Comparison of ENCODE assay signal across 8 cellular contexts in the genomic region with DNA sequence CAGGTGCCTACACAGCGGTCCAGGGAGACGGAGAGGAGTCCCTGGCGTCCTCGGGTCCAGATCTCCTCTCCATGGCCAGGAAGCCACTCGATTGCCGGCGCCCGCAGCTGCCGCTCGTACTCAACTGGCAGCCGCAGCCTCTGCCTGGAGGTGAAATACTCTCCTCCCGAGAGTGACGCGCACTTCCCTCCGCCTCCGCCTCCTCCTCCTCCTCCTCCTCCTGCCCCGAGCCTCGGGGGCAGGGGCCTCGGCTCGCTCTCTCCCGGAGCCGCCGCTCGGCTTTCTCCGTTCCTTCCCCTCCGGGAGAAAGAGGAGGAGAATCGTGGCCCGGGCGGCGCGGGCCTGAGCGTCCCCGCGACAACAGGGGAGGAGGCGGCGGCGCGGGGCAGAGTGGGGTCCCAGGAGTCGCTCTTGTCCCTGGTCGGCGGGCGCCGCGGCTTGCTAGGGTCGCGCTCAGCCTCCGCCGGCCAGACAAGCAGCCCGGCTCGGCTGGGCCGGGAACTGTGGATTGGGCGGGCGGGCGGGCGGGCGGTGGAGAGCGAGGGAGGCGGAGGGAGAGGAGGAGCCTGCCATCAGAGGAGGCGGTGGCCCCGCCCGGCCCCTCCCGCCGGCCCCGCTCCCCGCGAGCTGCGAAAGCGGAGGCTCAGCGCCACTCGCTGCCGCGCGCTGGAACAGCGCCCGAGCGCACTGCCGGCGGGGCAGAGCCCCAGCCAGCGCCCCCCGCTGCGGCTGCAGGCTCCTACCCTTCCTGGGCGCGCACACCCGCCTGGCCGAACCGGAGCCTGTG. TPM values are rescaled to one million over a fixed set of nuclear protein-coding genes. Genes with fewer than 3 reads are reported as not detected.
DNase-seq lines count a peak whose midpoint lies in the region; ATAC-seq, FAIRE-seq and TF ChIP-seq lines count a peak whose summit lies in the region.

TSS of gene CEMIP2 (minus strand) at position 126 of the 787 bp plus-strand sequence. CDS start 18,140 bp downstream, outside the sequence.

- TF ChIP-seq CTCF in AG09319 (IDR thresholded peaks at IDR 0.05; ENCODE audit: low read depth, low read length): peak; percentile 31
- peak; percentile 64 for TF ChIP-seq CTCF in kidney (IDR thresholded peaks at IDR 0.05; ENCODE audit: borderline replicate concordance, extremely low read depth, insufficient read depth)

- DNase-seq in AG09319 (ENCODE audit: extremely low read depth, low read depth) (peak; percentile 78), NCI-H2227 treated with DMSO at 0.1 percent for 48 hours (lab: John Stamatoyannopoulos, UW) (peak; percentile 60), cerebellar nuclear complex (lab: John Stamatoyannopoulos, UW) (peak; percentile 26 to 49), kidney (peak; percentile 97)
- DNase-seq in activated CD4-positive, alpha-beta T cell treated with anti-CD3 and anti-CD28 coated beads for 1 hour: peak; percentile 83
- DNase-seq in stimulated activated CD4-positive, alpha-beta T cell treated with anti-CD3 and anti-CD28 coated beads, Interleukin-15, amount 100 ng/mL, for 24 hours: peak; percentile 90

- intact Hi-C loops in kidney (cut with DNase I): no loop called here

- peaks cover 8 to 13% of the 10 kb centered on the region in 2 donors for H3K4me1 ChIP-seq in kidney (ENCODE audit: control insufficient read depth in 1 of 2, insufficient read depth in 1 of 2, low read depth in 1 of 2, low read length in 2 of 2)

- no peak for FAIRE-seq in kidney (lab: Jason Lieb, UNC)

- H3K9me3 ChIP-seq in kidney (ENCODE audit: control insufficient read depth in 1 of 2, low read length in 2 of 2): no peaks in the 10 kb centered on the region

- no peaks in the 10 kb centered on the region for H3K36me3 ChIP-seq in kidney (ENCODE audit: control insufficient read depth in 1 of 2, insufficient read depth in 2 of 2, low read length in 2 of 2)

- H3K4me3 ChIP-seq in kidney (ENCODE audit: low read length in 2 of 2): peak within 1 kb of the TSS; percentile 87 to 92

- H3K27ac ChIP-seq in kidney (ENCODE audit: low read depth in 2 of 2, low read length in 2 of 2): peak within 1 kb of the TSS; percentile 96

- peak within 1 kb of the TSS; percentile 71 to 86 for H3K9ac ChIP-seq in kidney (ENCODE audit: low read length in 2 of 2)

- peak; percentile 45 for ATAC-seq in GM18873 (IDR thresholded peaks at IDR 0.05; ENCODE audit: low FRiP score, unreplicated experiment)
- peak; percentile 82 for ATAC-seq in HG03135 (IDR thresholded peaks at IDR 0.05; ENCODE audit: unreplicated experiment)

RNA-seq across cellular contexts. Expression of gene CEMIP2, which starts in this region (rescaled TPM):
- 70.7 TPM for total RNA-seq in kidney
- polyA plus RNA-seq in kidney (ENCODE audit: insufficient read depth, low read depth, low replicate concordance): 13.9 TPM

Comparison
In these comparisons a context has a peak if more than half of its experiments do, and no peak if none do; other contexts are left out.
1. Peak in every context shown above with its lines: DNase-seq, ATAC-seq, H3K4me3 ChIP-seq and H3K27ac ChIP-seq.
2. DNase-seq: peak in every context shown above with its lines; median percentile 97 in kidney; 90 in stimulated activated CD4-positive, alpha-beta T cell treated with anti-CD3 and anti-CD28 coated beads, Interleukin-15, amount 100 ng/mL, for 24 hours; 83 in activated CD4-positive, alpha-beta T cell treated with anti-CD3 and anti-CD28 coated beads for 1 hour; 78 in AG09319; 60 in NCI-H2227 treated with DMSO at 0.1 percent for 48 hours; 38 in cerebellar nuclear complex.